34 cellular contexts compared by ENCODE assay signal in genomic region chr16:77470851-77471250, GRCh38. TPM values are rescaled to one million over a fixed set of nuclear protein-coding genes. Genes with fewer than 3 reads are reported as not detected.
"Had no signal": no experiment of that assay in that cellular context is flagged by ENCODE, and none has a peak within 500 bp of the region (broad histone marks: within the 10 kb centered on the region; RNA-seq: fewer than 3 reads in every experiment).

No MANE protein-coding gene starts in this region.

- ATAC-seq: activated CD4-positive, alpha-beta T cell treated with anti-CD3 and anti-CD28 coated beads for 36 hours; activated CD8-positive, alpha-beta memory T cell treated with anti-CD3 and anti-CD28 coated beads, Interleukin-2, amount 10 ng/mL, durations not matched to agents 7 days and 5 days; activated CD8-positive, alpha-beta T cell treated with anti-CD3 and anti-CD28 coated beads, Interleukin-2, amount 10 ng/mL, durations not matched to agents 7 days and 5 days; activated naive CD8-positive, alpha-beta T cell treated with anti-CD3 and anti-CD28 coated beads, Interleukin-2, amount 50 U/mL, for 24 hours; foreskin keratinocyte; gastrocnemius medialis; heart left ventricle had no signal

- H3K27ac ChIP-seq: adrenal gland, breast epithelium, cardiac muscle cell, coronary artery, esophagus muscularis mucosa, foreskin keratinocyte, gastrocnemius medialis, heart left ventricle had no signal

- H3K27me3 ChIP-seq: adrenal gland, breast epithelium, foreskin keratinocyte, gastrocnemius medialis, heart left ventricle had no signal

- H3K9me3 ChIP-seq: breast epithelium, esophagus muscularis mucosa, gastrocnemius medialis had no signal

- H3K4me1 ChIP-seq: adrenal gland, breast epithelium, esophagus muscularis mucosa, foreskin keratinocyte, gastrocnemius medialis had no signal

- DNase-seq: activated CD4-positive, alpha-beta memory T cell treated with anti-CD3 and anti-CD28 coated beads for 36 hours; activated CD4-positive, alpha-beta T cell treated with anti-CD3 and anti-CD28 coated beads for 36 hours; activated CD4-positive, alpha-beta T cell treated with anti-CD3 and anti-CD28 coated beads, Interleukin-2, amount 10 ng/mL, durations not matched to agents 24 days and 14 days; activated CD4-positive, CD25-positive, alpha-beta regulatory T cell; activated CD4-positive, CD25-positive, alpha-beta regulatory T cell treated with anti-CD3 and anti-CD28 coated beads, Interleukin-2, amount 50 U/mL, for 72 hours; activated CD8-positive, alpha-beta memory T cell treated with anti-CD3 and anti-CD28 coated beads, Interleukin-2, amount 10 ng/mL, durations not matched to agents 7 days and 5 days; activated CD8-positive, alpha-beta memory T cell treated with anti-CD3 and anti-CD28 coated beads, Interleukin-2, amount 50 U/mL, for 4 hours; activated CD8-positive, alpha-beta T cell treated with anti-CD3 and anti-CD28 coated beads, Interleukin-2, amount 10 ng/mL, durations not matched to agents 7 days and 5 days; activated effector memory CD4-positive, alpha-beta T cell treated with anti-CD3 and anti-CD28 coated beads, Interleukin-2, amount 50 U/mL, for 16 hours; activated naive CD4-positive, alpha-beta T cell treated with anti-CD3 and anti-CD28 coated beads for 36 hours; activated naive CD8-positive, alpha-beta T cell treated with anti-CD3 and anti-CD28 coated beads for 36 hours; activated naive CD8-positive, alpha-beta T cell treated with anti-CD3 and anti-CD28 coated beads, Interleukin-2, amount 50 U/mL, for 24 hours; activated T-cell treated with anti-CD3 and anti-CD28 coated beads, Interleukin-2, amount 50 U/mL, for 1 hour; activated T-cell treated with anti-CD3 and anti-CD28 coated beads, Interleukin-2, amount 50 U/mL, for 48 hours; adrenal gland; amygdala; aorta; central memory CD4-positive, alpha-beta T cell; dorsolateral prefrontal cortex; effector memory CD4-positive, alpha-beta T cell; endodermal cell; erythroblast; foreskin keratinocyte; gastrocnemius medialis; glutamatergic neuron; heart left ventricle; T-helper 2 cell had no signal

- H3K36me3 ChIP-seq: adrenal gland, breast epithelium, cardiac muscle cell, esophagus muscularis mucosa, gastrocnemius medialis, heart left ventricle had no signal

- H3K4me3 ChIP-seq: adrenal gland, breast epithelium, cardiac muscle cell, coronary artery, dorsolateral prefrontal cortex, esophagus muscularis mucosa, gastrocnemius medialis, heart left ventricle had no signal

RNA-seq across cellular contexts. Expression of gene ADAMTS18, which starts 36.0 kb away (rescaled TPM):
- total RNA-seq: activated CD4-positive, alpha-beta memory T cell treated with anti-CD3 and anti-CD28 coated beads for 36 hours; activated CD4-positive, alpha-beta T cell treated with anti-CD3 and anti-CD28 coated beads for 36 hours; activated CD4-positive, alpha-beta T cell treated with anti-CD3 and anti-CD28 coated beads, Interleukin-2, amount 10 ng/mL, durations not matched to agents 24 days and 14 days; activated CD8-positive, alpha-beta memory T cell treated with anti-CD3 and anti-CD28 coated beads for 36 hours; activated CD8-positive, alpha-beta memory T cell treated with anti-CD3 and anti-CD28 coated beads, Interleukin-2, amount 10 ng/mL, durations not matched to agents 7 days and 5 days; activated CD8-positive, alpha-beta T cell treated with anti-CD3 and anti-CD28 coated beads, Interleukin-2, amount 10 ng/mL, durations not matched to agents 7 days and 5 days; activated naive CD4-positive, alpha-beta T cell treated with anti-CD3 and anti-CD28 coated beads for 36 hours; activated naive CD8-positive, alpha-beta T cell treated with anti-CD3 and anti-CD28 coated beads for 36 hours; activated T-helper 2 cell treated with anti-CD3 and anti-CD28 coated beads, Interferon-gamma antibody, Interleukin-2, Interleukin-4, amounts not matched to agents 10 μg/mL and 5 μg/mL and 100 μg/mL, durations not matched to agents 14 hours and 24 hours and 36 hours; foreskin keratinocyte; T-helper 1 cell treated with Interleukin-12 subunit alpha and Interleukin-12 subunit beta and Interleukin-4 antibody, amounts not matched to agents 30 ng/mL and 1 ng/mL, for 36 hours had no signal
- polyA plus RNA-seq: cardiac muscle cell, foreskin keratinocyte had no signal
